31 cellular contexts compared by ENCODE assay signal in the genomic region with DNA sequence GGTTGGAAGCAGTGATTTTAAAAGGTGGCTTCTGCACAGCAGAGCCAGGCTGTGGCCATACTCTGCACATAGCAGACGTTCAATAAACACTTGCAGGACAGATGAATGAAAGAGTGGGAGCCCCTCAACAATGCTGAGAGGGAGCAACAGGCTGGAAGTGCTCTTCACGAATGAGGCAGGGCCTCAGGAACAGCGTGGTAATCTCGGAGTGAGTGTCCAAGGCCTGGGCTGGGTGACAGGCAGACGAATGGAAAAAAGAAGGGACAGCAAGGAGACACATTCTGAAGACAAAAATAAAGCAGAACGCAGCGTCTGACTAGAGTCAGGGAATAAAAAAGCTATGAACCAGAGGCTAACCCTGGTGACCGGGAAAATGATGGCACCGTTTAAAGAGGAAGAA. TPM values are rescaled to one million over a fixed set of nuclear protein-coding genes. Genes with fewer than 3 reads are reported as not detected.
"Had no signal": no experiment of that assay in that cellular context is flagged by ENCODE, and none has a peak within 500 bp of the region (broad histone marks: within the 10 kb centered on the region; RNA-seq: fewer than 3 reads in every experiment).

No MANE protein-coding gene starts in this region.

- H3K27ac Mint-ChIP-seq: activated CD4-positive, alpha-beta T cell treated with anti-CD3 and anti-CD28 coated beads, Interleukin-2, amount 10 ng/mL, durations not matched to agents 7 days and 5 days; activated CD8-positive, alpha-beta T cell treated with anti-CD3 and anti-CD28 coated beads, Interleukin-2, amount 10 ng/mL, durations not matched to agents 7 days and 5 days; activated naive CD8-positive, alpha-beta T cell treated with anti-CD3 and anti-CD28 coated beads, Interleukin-2, amount 10 ng/mL, durations not matched to agents 7 days and 5 days; brain; effector memory CD8-positive, alpha-beta T cell; nephron progenitor cell; stimulated activated naive CD8-positive, alpha-beta T cell treated with anti-CD3 and anti-CD28 coated beads, Interleukin-15, Interleukin-2, amounts not matched to agents 100 ng/mL and 50 ng/mL, for 24 hours; T-helper 17 cell had no signal

- H3K4me3 Mint-ChIP-seq: activated CD4-positive, alpha-beta T cell treated with anti-CD3 and anti-CD28 coated beads, Interleukin-2, amount 10 ng/mL, durations not matched to agents 7 days and 5 days; activated CD8-positive, alpha-beta T cell treated with anti-CD3 and anti-CD28 coated beads, Interleukin-2, amount 10 ng/mL, durations not matched to agents 7 days and 5 days; activated naive CD8-positive, alpha-beta T cell treated with anti-CD3 and anti-CD28 coated beads, Interleukin-2, amount 10 ng/mL, durations not matched to agents 7 days and 5 days; brain; effector memory CD8-positive, alpha-beta T cell; naive B cell; nephron progenitor cell; stimulated activated naive CD8-positive, alpha-beta T cell treated with anti-CD3 and anti-CD28 coated beads, Interleukin-15, Interleukin-2, amounts not matched to agents 100 ng/mL and 50 ng/mL, for 24 hours; T-helper 17 cell had no signal

- H3K27ac ChIP-seq: ascending aorta, left lung, right lobe of liver, thoracic aorta, uterus had no signal

- H3K4me3 ChIP-seq: ascending aorta, left lung, right lobe of liver, thoracic aorta, uterus had no signal

- H3K27me3 ChIP-seq: ascending aorta, right lobe of liver had no signal

- H3K9me3 Mint-ChIP-seq: activated CD4-positive, alpha-beta T cell treated with anti-CD3 and anti-CD28 coated beads, Interleukin-2, amount 10 ng/mL, durations not matched to agents 7 days and 5 days; activated naive CD8-positive, alpha-beta T cell treated with anti-CD3 and anti-CD28 coated beads, Interleukin-2, amount 10 ng/mL, durations not matched to agents 7 days and 5 days; effector memory CD8-positive, alpha-beta T cell; nephron progenitor cell; stimulated activated naive CD8-positive, alpha-beta T cell treated with anti-CD3 and anti-CD28 coated beads, Interleukin-15, Interleukin-2, amounts not matched to agents 100 ng/mL and 50 ng/mL, for 24 hours had no signal

- DNase-seq: activated CD4-positive, alpha-beta T cell treated with anti-CD3 and anti-CD28 coated beads for 1 hour; activated CD4-positive, alpha-beta T cell treated with anti-CD3 and anti-CD28 coated beads, Interleukin-2, amount 10 ng/mL, durations not matched to agents 7 days and 5 days; activated CD8-positive, alpha-beta T cell treated with anti-CD3 and anti-CD28 coated beads, Interleukin-2, amount 10 ng/mL, durations not matched to agents 7 days and 5 days; activated effector memory CD4-positive, alpha-beta T cell treated with Interleukin-2 at 50 U/mL for 16 hours; activated naive CD4-positive, alpha-beta T cell treated with Interleukin-2 at 50 U/mL for 16 hours; activated naive CD8-positive, alpha-beta T cell treated with anti-CD3 and anti-CD28 coated beads, Interleukin-2, amount 10 ng/mL, durations not matched to agents 7 days and 5 days; caudate nucleus; cortex of kidney; effector memory CD8-positive, alpha-beta T cell; foreskin fibroblast; left lung; naive B cell; nephron progenitor cell; nucleus accumbens; right lobe of liver; SK-N-SH; stimulated activated CD4-positive, alpha-beta T cell treated with anti-CD3 and anti-CD28 coated beads, Interleukin-12 subunit alpha, Interleukin-12 subunit beta, amount 100 ng/mL, for 4 hours; stimulated activated CD4-positive, alpha-beta T cell treated with anti-CD3 and anti-CD28 coated beads, Interleukin-4, amount 100 ng/mL, for 1 hour; T-helper 17 cell; T1000; trophoblast cell; uterus had no signal

- H3K36me3 ChIP-seq: ascending aorta, left lung, right lobe of liver, thoracic aorta, uterus had no signal

- ATAC-seq: activated CD8-positive, alpha-beta T cell treated with anti-CD3 and anti-CD28 coated beads, Interleukin-2, amount 10 ng/mL, durations not matched to agents 7 days and 5 days; effector memory CD8-positive, alpha-beta T cell; esophagus mucosa; left lung; T-helper 17 cell had no signal

- H3K4me1 ChIP-seq: ascending aorta, left lung, right lobe of liver, uterus had no signal

- H3K9me3 ChIP-seq: ascending aorta, left lung, right lobe of liver, SK-N-SH, thoracic aorta, uterus had no signal

- H3K36me3 Mint-ChIP-seq: activated naive CD8-positive, alpha-beta T cell treated with anti-CD3 and anti-CD28 coated beads, Interleukin-2, amount 10 ng/mL, durations not matched to agents 7 days and 5 days; brain had no signal

- H3K9ac ChIP-seq: SK-N-SH had no signal

- H3K4me1 Mint-ChIP-seq: activated CD4-positive, alpha-beta T cell treated with anti-CD3 and anti-CD28 coated beads, Interleukin-2, amount 10 ng/mL, durations not matched to agents 7 days and 5 days; activated naive CD8-positive, alpha-beta T cell treated with anti-CD3 and anti-CD28 coated beads, Interleukin-2, amount 10 ng/mL, durations not matched to agents 7 days and 5 days; naive B cell had no signal

RNA-seq across cellular contexts. Expression of a gene that starts 11.1 kb away (rescaled TPM):
- total RNA-seq: ascending aorta, lung microvascular endothelial cell, subcutaneous adipose tissue had no signal
- polyA plus RNA-seq: SK-N-SH had no signal

RNA-seq across cellular contexts. Expression of a gene that starts 43.0 kb away (rescaled TPM):
- total RNA-seq: chondrocyte, lung microvascular endothelial cell, pulmonary artery endothelial cell, subcutaneous adipose tissue, T-helper 17 cell had no signal
- polyA plus RNA-seq: SK-N-SH had no signal
